In the genomic region with DNA sequence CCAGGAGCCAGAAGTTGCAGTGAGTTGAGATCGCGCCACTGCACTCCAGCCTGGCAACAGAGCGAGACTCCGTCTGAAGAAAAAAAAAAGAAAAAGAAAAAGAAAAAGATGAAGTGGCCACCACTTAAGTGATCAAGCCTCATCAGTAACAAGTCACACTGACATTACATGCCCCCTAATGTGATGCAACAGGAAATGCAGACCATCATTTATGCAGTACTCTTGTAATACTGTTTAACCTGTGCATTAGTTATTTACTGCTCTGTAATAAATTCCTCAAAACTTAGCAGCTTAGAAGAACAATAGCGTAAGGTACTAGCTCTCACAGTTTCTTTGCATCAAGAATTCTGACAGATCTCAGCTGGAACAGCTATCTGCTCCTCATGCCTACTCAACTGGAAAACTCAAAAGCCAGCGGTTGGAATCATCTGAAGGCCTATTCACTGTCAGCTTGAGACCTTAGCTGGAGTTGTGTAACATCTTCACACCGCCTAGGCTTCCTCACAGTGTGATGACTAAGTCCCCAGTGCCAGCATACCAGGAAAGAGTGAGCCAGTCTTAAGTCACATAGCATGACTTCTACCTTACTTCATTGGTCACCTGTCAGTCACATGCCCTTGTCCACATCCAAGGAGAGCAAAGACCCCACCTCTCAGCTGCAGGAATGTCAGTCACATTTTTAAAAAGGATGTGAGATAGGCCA, we compare ENCODE assay signal across 1 cellular context.
TF ChIP-seq lines count a peak whose summit lies in the region.

No MANE protein-coding gene starts in this region.

TF ChIP-seq in HepG2, 621 proteins besides CTCF, POLR2A, EP300 and RAD21 (continued from another document):
- no peak for TF ChIP-seq SPEN (CRISPR knock-in tag; IDR thresholded peaks at IDR 0.05; ENCODE audit: low read depth)
